In genomic region chr12:52969828-52970569, GRCh38 we compare ENCODE assay signal across 14 cellular contexts. TPM values are rescaled to one million over a fixed set of nuclear protein-coding genes. Genes with fewer than 3 reads are reported as not detected.
A peak's percentile ranks its signal among the peaks of the same experiment; 100 is the strongest.
DNase-seq lines count a peak whose midpoint lies in the region; ATAC-seq and TF ChIP-seq lines count a peak whose summit lies in the region.
"Had no signal": no experiment of that assay in that cellular context is flagged by ENCODE, and none has a peak within 500 bp of the region (broad histone marks: within the 10 kb centered on the region; RNA-seq: fewer than 3 reads in every experiment).

No MANE protein-coding gene starts in this region.

- intact Hi-C loops in Right ventricle myocardium inferior (cut with DNase I): loop anchor here (10.0 kb wide), 1 partner anchor 385 kb away; no protein-coding TSS in a partner anchor

- H3K27ac ChIP-seq in right atrium auricular region (no peak overlapping the region), SK-N-MC (peak overlapping the region; percentile 77)
- H3K27ac ChIP-seq: neutrophil, SJCRH30 had no signal

- H3K27me3 ChIP-seq in right atrium auricular region: no peaks in the 10 kb centered on the region
- H3K27me3 ChIP-seq: SJCRH30 had no signal

- H3K4me1 Mint-ChIP-seq in T-helper 17 cell: peaks cover 3% of the 10 kb centered on the region

- H3K4me3 Mint-ChIP-seq in T-helper 17 cell: no peak overlapping the region

- peaks cover 20% of the 10 kb centered on the region for H3K27me3 Mint-ChIP-seq in T-helper 17 cell

- DNase-seq in Right ventricle myocardium inferior (ENCODE audit: missing footprints) (no peak), right atrium auricular region (ENCODE audit: low spot score) (no peak), SK-N-MC (ENCODE audit: low read depth, low spot score) (no peak), left lobe of liver (ENCODE audit: low spot score) (peak; percentile 78), Ammon's horn (ENCODE audit: low spot score) (no peak), T-helper 17 cell (no peak)
- DNase-seq in effector CD8-positive, alpha-beta T cell (lab: John Stamatoyannopoulos, UW): no peak
- DNase-seq: activated CD4-positive, CD25-positive, alpha-beta regulatory T cell treated with anti-CD3 and anti-CD28 coated beads, Interleukin-2, amount 50 U/mL, for 72 hours; erythroblast; NCI-H1930; SJCRH30 had no signal

- H3K36me3 ChIP-seq in right atrium auricular region: no peaks in the 10 kb centered on the region
- no peaks in the 10 kb centered on the region for H3K36me3 ChIP-seq in SK-N-MC (ENCODE audit: insufficient read depth, low read length)
- H3K36me3 ChIP-seq: neutrophil, SJCRH30 had no signal

- H3K36me3 Mint-ChIP-seq in T-helper 17 cell (ENCODE audit: low read depth): peaks cover 2% of the 10 kb centered on the region

- H3K9ac ChIP-seq in SK-N-MC (ENCODE audit: insufficient read length): peak overlapping the region; percentile 29

- peak; percentile 60 for ATAC-seq in Right ventricle myocardium inferior
- peak; percentile 83 for ATAC-seq in left lobe of liver
- ATAC-seq in HG03571 (IDR thresholded peaks at IDR 0.05; ENCODE audit: unreplicated experiment): no peak
- ATAC-seq in T-helper 17 cell: no peak

- H3K4me3 ChIP-seq in right atrium auricular region: no peak overlapping the region
- H3K4me3 ChIP-seq in SK-N-MC: no peak overlapping the region
- H3K4me3 ChIP-seq: SJCRH30 had no signal

- no peaks in the 10 kb centered on the region for H3K9me3 ChIP-seq in right atrium auricular region
- no peaks in the 10 kb centered on the region for H3K9me3 ChIP-seq in SK-N-MC (ENCODE audit: low read depth, low read length)
- H3K9me3 ChIP-seq in T-helper 17 cell (ENCODE audit: control insufficient read depth, low read length, poor library complexity, severe bottlenecking): no peaks in the 10 kb centered on the region
- H3K9me3 ChIP-seq: neutrophil, SJCRH30 had no signal

- TF ChIP-seq CTCF in right atrium auricular region (IDR thresholded peaks at IDR 0.05): no peak

- H3K4me1 ChIP-seq in right atrium auricular region: peaks cover 0 to 8% of the 10 kb centered on the region in 2 donors

- no peak overlapping the region for H3K27ac Mint-ChIP-seq in T-helper 17 cell
- H3K27ac Mint-ChIP-seq: activated T-helper 2 cell treated with anti-CD3 and anti-CD28 coated beads, Interferon-gamma antibody, Interleukin-2, Interleukin-4, amounts not matched to agents 10 μg/mL and 5 μg/mL and 100 μg/mL, durations not matched to agents 14 hours and 24 hours and 36 hours had no signal

RNA-seq across cellular contexts. Expression of gene KRT18, which starts 21.1 kb away (rescaled TPM):
- total RNA-seq in Right ventricle myocardium inferior (6.6 TPM), right atrium auricular region (100 to 1,000 TPM in 1 of 2 donors, 10 to 100 TPM in 1; 85.1 to 150 TPM), left lobe of liver (194 TPM), T-helper 17 cell (1 to 10 TPM; 1.8 to 3.2 TPM)

RNA-seq across cellular contexts. Expression of gene EIF4B, which starts 36.3 kb away (rescaled TPM):
- total RNA-seq in Right ventricle myocardium inferior (416 TPM), right atrium auricular region (100 to 1,000 TPM; 272 to 383 TPM), left lobe of liver (184 TPM), T-helper 17 cell (100 to 1,000 TPM; 635 to 667 TPM)

Comparison
In these comparisons a context has a peak if more than half of its experiments do, and no peak if none do; other contexts are left out.
1. RNA of gene KRT18, which starts 21.1 kb away (total RNA-seq): 194 TPM in left lobe of liver (single experiment) and 85.1 to 150 TPM in right atrium auricular region; 6.6 TPM in Right ventricle myocardium inferior (single experiment) and 1.8 to 3.2 TPM in T-helper 17 cell; every median in the first group is over 10 times any median in the second.
2. ATAC-seq: peak in Right ventricle myocardium inferior (single experiment) and left lobe of liver (single experiment); none in HG03571 (single experiment) and T-helper 17 cell (single experiment).